In the genomic region with DNA sequence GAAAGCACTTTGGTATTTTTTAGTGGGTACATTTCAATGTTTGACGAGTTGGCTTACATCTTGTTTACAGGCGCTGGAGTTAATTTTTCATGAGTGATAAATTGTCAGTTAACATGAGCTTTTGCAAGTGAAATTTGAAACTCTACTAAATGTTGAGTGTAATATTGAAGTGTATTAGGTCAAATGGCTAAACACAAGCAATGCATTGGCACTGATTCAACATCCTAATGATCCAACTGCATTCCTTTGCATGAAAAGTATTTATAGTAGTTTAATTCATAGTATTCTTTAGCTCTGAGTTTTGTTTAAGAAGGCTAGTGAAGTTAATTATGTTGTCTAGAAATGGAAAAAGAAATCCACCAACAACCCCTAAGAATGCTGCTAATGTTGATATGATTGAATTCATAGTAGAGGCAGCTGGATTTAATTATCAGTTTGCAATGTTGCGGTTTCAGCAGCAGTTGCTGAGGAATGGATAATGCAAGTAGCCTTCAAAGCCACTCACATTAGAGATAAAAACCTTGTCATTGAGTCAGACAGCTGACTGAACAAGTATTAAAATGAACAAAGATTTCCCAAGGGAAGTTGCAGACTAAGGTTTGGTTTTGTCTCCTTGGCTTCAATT, we compare ENCODE assay signal across 1 cellular context.
TF ChIP-seq lines count a peak whose summit lies in the region.

No MANE protein-coding gene starts in this region.

TF ChIP-seq in IMR-90, 13 proteins besides CTCF, POLR2A, EP300 and RAD21:
- TF ChIP-seq MAFK (IDR thresholded peaks at IDR 0.05; ENCODE audit: low read depth, low read length) (0 out of 2 replicates have a peak, but pooled peaks have one; percentile 11), CEBPB (IDR thresholded peaks at IDR 0.05; ENCODE audit: low read depth, low read length) (peak; percentile 41), MAZ (IDR thresholded peaks at IDR 0.05; ENCODE audit: borderline replicate concordance, low read depth, low read length) (no peak), FOS (IDR thresholded peaks at IDR 0.05; ENCODE audit: low read depth, low read length) (0 out of 2 replicates have a peak, but pooled peaks have one; percentile 16), BHLHE40 (IDR thresholded peaks at IDR 0.05; ENCODE audit: low read depth, low read length) (peak; percentile 49; the same call in 1 of the 2 replicates)
